ENCODE assay signal across 24 cellular contexts in the genomic region with DNA sequence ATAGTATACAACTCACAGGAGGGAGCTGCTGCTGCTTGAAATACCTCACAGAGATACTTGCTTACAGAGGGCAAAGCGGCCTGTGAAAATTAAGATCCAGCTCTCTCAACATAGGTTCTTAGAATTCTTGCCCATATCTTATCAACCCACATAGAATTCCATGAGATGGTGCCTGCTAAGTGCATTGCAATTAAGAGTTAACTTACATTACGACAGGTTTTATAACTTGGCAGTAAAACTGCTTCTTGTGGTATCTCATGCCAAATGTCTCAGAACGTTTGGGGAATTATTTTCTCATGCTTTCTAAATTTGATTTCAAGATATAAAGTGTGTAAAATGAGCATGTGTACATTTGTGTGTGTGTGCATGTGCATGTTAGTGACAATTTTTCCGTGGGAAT.
"Had no signal": no experiment of that assay in that cellular context is flagged by ENCODE, and none has a peak within 500 bp of the region (broad histone marks: within the 10 kb centered on the region; RNA-seq: fewer than 3 reads in every experiment).

No MANE protein-coding gene starts in this region.

- DNase-seq: IMR-90; Karpas-422; KG1; MM.1S; MV-4-11; NCI-H1048; NCI-H1105; NCI-H1417; NCI-H1436 treated with DMSO at 0.1 percent for 48 hours; NCI-H1694; NCI-H187 treated with DMSO at 0.1 percent for 48 hours; NCI-H2029 treated with DMSO at 0.1 percent for 48 hours; NCI-H2171 treated with DMSO at 0.1 percent for 48 hours; NCI-H2227 treated with DMSO at 0.1 percent for 48 hours; NCI-H524; NCI-H69; NCI-H774; NK-92 treated with Interleukin-12 subunit alpha and Interleukin-12 subunit beta, amount 100 ng/mL, for 24 hours; PC-3; SHP77; SK-N-SH had no signal

- H3K27ac ChIP-seq: RWPE1 had no signal

- H3K9me3 ChIP-seq: SK-N-SH had no signal

- ATAC-seq: HepG2, Panc1, PC-3 had no signal
